1 cellular context compared by ENCODE assay signal in genomic region chr16:47461598-47462266, GRCh38.
TF ChIP-seq lines count a peak whose summit lies in the region.

No MANE protein-coding gene starts in this region.

TF ChIP-seq in K562, 482 proteins besides CTCF, POLR2A, EP300 and RAD21 (continued from another document and continues in another):
- TF ChIP-seq MYBL2 (IDR thresholded peaks at IDR 0.05; ENCODE audit: low read depth) (peak; percentile 77; the same call in 1 of the 2 replicates), MYBL2 (CRISPR knock-in tag; IDR thresholded peaks at IDR 0.05; ENCODE audit: borderline replicate concordance) (no peak), TFAM (CRISPR knock-in tag; conservative IDR thresholded peaks at IDR 0.05) (no peak), ETV1 (tag; conservative IDR thresholded peaks at IDR 0.05; ENCODE audit: low read depth) (peak; percentile 73), ZNF780A (CRISPR knock-in tag; IDR thresholded peaks at IDR 0.05) (no peak), FUS (optimal IDR thresholded peaks at IDR 0.05; ENCODE audit: low read depth, low read length) (no peak), POLR2G (IDR thresholded peaks at IDR 0.05; ENCODE audit: low read depth, low read length) (no peak), MIER1 (IDR thresholded peaks at IDR 0.05; ENCODE audit: low read depth) (no peak), BCLAF1 (IDR thresholded peaks at IDR 0.05; ENCODE audit: borderline replicate concordance in 1 of 2, control insufficient read depth in 1 of 2, low read depth in 2 of 2, low read length in 1 of 2) (0 out of 4 replicates have a peak, but pooled peaks of 1 of the 2 experiments have one; percentile 61), NR2F6 (CRISPR knock-in tag; IDR thresholded peaks at IDR 0.05) (no peak), ZNF311 (CRISPR knock-in tag; IDR thresholded peaks at IDR 0.05) (no peak), ZNF324 (CRISPR knock-in tag; IDR thresholded peaks at IDR 0.05) (no peak), ZNF592 (IDR thresholded peaks at IDR 0.05) (0 out of 2 replicates have a peak, but pooled peaks have one; percentile 32), ZNF274 (IDR thresholded peaks at IDR 0.05; ENCODE audit: borderline replicate concordance, low read depth, low read length) (no peak), TAL1 (IDR thresholded peaks at IDR 0.05) (peak; percentile 71), RCOR1 (IDR thresholded peaks at IDR 0.05; ENCODE audit: borderline replicate concordance in 1 of 2, low read depth in 2 of 2, low read length in 2 of 2) (0 out of 4 replicates have a peak, but pooled peaks of 1 of the 2 experiments have one; percentile 14), SETDB1 (IDR thresholded peaks at IDR 0.05; ENCODE audit: low read length) (no peak), ZNF212 (CRISPR knock-in tag; IDR thresholded peaks at IDR 0.05) (no peak), BRD4 (IDR thresholded peaks at IDR 0.05) (no peak; the same call in none of the 2 replicates), XRCC5 (IDR thresholded peaks at IDR 0.05; ENCODE audit: low read depth, low read length) (no peak), NR4A1 (CRISPR knock-in tag; IDR thresholded peaks at IDR 0.05) (no peak), NR4A1 (tag; IDR thresholded peaks at IDR 0.05) (no peak), ATF2 (CRISPR knock-in tag; IDR thresholded peaks at IDR 0.05) (no peak), ZNF644 (tag; IDR thresholded peaks at IDR 0.05; ENCODE audit: low read depth) (no peak; the same call in 1 of the 2 replicates), NFYB (IDR thresholded peaks at IDR 0.05; ENCODE audit: extremely low read depth, insufficient read length) (no peak), U2AF2 (optimal IDR thresholded peaks at IDR 0.05; ENCODE audit: low read depth, low read length) (no peak), FOSL1 (tag; conservative IDR thresholded peaks at IDR 0.05) (peak; percentile 42), PRPF4 (IDR thresholded peaks at IDR 0.05; ENCODE audit: insufficient read depth, low read depth, low read length, poor library complexity, severe bottlenecking) (no peak), ZNF133 (CRISPR knock-in tag; IDR thresholded peaks at IDR 0.05) (no peak), ZNF41 (CRISPR knock-in tag; conservative IDR thresholded peaks at IDR 0.05) (no peak), ZBTB34 (CRISPR knock-in tag; IDR thresholded peaks at IDR 0.05) (no peak), RHOXF2B (CRISPR knock-in tag; conservative IDR thresholded peaks at IDR 0.05) (no peak), MTA1 (IDR thresholded peaks at IDR 0.05; ENCODE audit: borderline replicate concordance) (no peak), GABPB2 (CRISPR knock-in tag; conservative IDR thresholded peaks at IDR 0.05) (no peak), SRSF1 (IDR thresholded peaks at IDR 0.05; ENCODE audit: low read depth, low read length) (no peak), SMAD2 (IDR thresholded peaks at IDR 0.05; ENCODE audit: low read depth, low read length) (no peak), BACH1 (tag; IDR thresholded peaks at IDR 0.05) (peak; percentile 94), DEAF1 (CRISPR knock-in tag; IDR thresholded peaks at IDR 0.05) (no peak), EWSR1 (IDR thresholded peaks at IDR 0.05; ENCODE audit: borderline replicate concordance, low read depth, partially characterized antibody) (no peak), PRMT5 (CRISPR knock-in tag; IDR thresholded peaks at IDR 0.05) (no peak), ZNF395 (CRISPR knock-in tag; IDR thresholded peaks at IDR 0.05) (no peak), ZNF224 (CRISPR knock-in tag; IDR thresholded peaks at IDR 0.05) (no peak), DLX4 (CRISPR knock-in tag; IDR thresholded peaks at IDR 0.05) (no peak), LEF1 (IDR thresholded peaks at IDR 0.05) (0 out of 2 replicates have a peak, but pooled peaks have one; percentile 52), SLC30A9 (CRISPR knock-in tag; IDR thresholded peaks at IDR 0.05) (no peak), ZBTB2 (IDR thresholded peaks at IDR 0.05) (no peak), CBX3 (IDR thresholded peaks at IDR 0.05; ENCODE audit: borderline replicate concordance in 1 of 2, low read length in 2 of 2) (no peak), ATF1 (CRISPR knock-in tag; IDR thresholded peaks at IDR 0.05) (no peak), ATF1 (tag; IDR thresholded peaks at IDR 0.05) (peak; percentile 82), ZNF134 (CRISPR knock-in tag; conservative IDR thresholded peaks at IDR 0.05) (no peak), SAFB (IDR thresholded peaks at IDR 0.05; ENCODE audit: borderline replicate concordance, low read depth, low read length) (no peak), ZBTB49 (CRISPR knock-in tag; IDR thresholded peaks at IDR 0.05; ENCODE audit: borderline replicate concordance) (no peak), TAF9B (IDR thresholded peaks at IDR 0.05; ENCODE audit: partially characterized antibody) (peak; percentile 50), TEAD4 (IDR thresholded peaks at IDR 0.05; ENCODE audit: low read length) (peak; percentile 72), TEAD4 (CRISPR knock-in tag; IDR thresholded peaks at IDR 0.05; ENCODE audit: borderline replicate concordance) (no peak), SMAD4 (CRISPR knock-in tag; conservative IDR thresholded peaks at IDR 0.05) (no peak; the same call in 1 of the 2 replicates)
